ENCODE assay signal across 30 cellular contexts in the genomic region with DNA sequence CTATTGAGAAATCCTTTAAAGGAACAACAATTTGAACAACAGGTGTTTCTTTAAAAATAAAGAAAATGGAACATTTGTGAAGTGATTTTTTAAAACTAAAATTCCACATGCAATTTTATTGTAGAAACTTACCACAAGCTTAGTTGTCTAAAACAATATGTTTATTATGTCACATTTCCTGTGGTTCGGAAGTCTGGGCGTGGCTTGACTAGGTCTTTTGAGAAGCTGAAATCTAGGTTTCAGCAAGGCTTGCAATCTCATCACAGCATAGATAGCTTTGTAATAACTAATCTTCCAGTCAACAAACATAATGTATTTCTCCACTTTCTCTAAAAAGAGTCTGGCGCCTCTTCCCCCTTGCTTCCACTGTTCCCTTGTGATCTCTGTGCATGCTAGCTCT. TPM values are rescaled to one million over a fixed set of nuclear protein-coding genes. Genes with fewer than 3 reads are reported as not detected.
"Had no signal": no experiment of that assay in that cellular context is flagged by ENCODE, and none has a peak within 500 bp of the region (broad histone marks: within the 10 kb centered on the region; RNA-seq: fewer than 3 reads in every experiment).

No MANE protein-coding gene starts in this region.

- H3K36me3 Mint-ChIP-seq: activated naive CD8-positive, alpha-beta T cell treated with anti-CD3 and anti-CD28 coated beads for 36 hours; naive thymus-derived CD4-positive, alpha-beta T cell had no signal

- H3K27ac Mint-ChIP-seq: activated CD8-positive, alpha-beta T cell treated with anti-CD3 and anti-CD28 coated beads for 36 hours; activated naive CD8-positive, alpha-beta T cell treated with anti-CD3 and anti-CD28 coated beads for 36 hours; naive thymus-derived CD4-positive, alpha-beta T cell; progenitor cell of endocrine pancreas; T-helper 1 cell treated with Interleukin-12 subunit alpha and Interleukin-12 subunit beta and Interleukin-4 antibody, amounts not matched to agents 30 μg/mL and 1 μg/mL, for 36 hours had no signal

- H3K36me3 ChIP-seq: adrenal gland, cardiac muscle cell, colonic mucosa, ovary, right lobe of liver, transverse colon had no signal

- H3K9me3 Mint-ChIP-seq: activated CD8-positive, alpha-beta T cell treated with anti-CD3 and anti-CD28 coated beads for 36 hours had no signal

- H3K4me3 ChIP-seq: adrenal gland, body of pancreas, cardiac muscle cell, colonic mucosa, ovary, right lobe of liver, skin epidermis, testis, transverse colon had no signal

- H3K4me1 Mint-ChIP-seq: activated naive CD8-positive, alpha-beta T cell treated with anti-CD3 and anti-CD28 coated beads for 36 hours had no signal

- ATAC-seq: activated CD8-positive, alpha-beta T cell treated with anti-CD3 and anti-CD28 coated beads for 36 hours; body of pancreas; esophagus mucosa; naive thymus-derived CD4-positive, alpha-beta T cell; right lobe of liver; stimulated activated naive CD8-positive, alpha-beta T cell treated with anti-CD3 and anti-CD28 coated beads, Interleukin-15, Interleukin-2, amounts not matched to agents 100 U/mL and 50 U/mL, for 24 hours had no signal

- H3K4me3 Mint-ChIP-seq: activated CD8-positive, alpha-beta T cell treated with anti-CD3 and anti-CD28 coated beads for 36 hours; activated naive CD8-positive, alpha-beta T cell treated with anti-CD3 and anti-CD28 coated beads for 36 hours; naive thymus-derived CD4-positive, alpha-beta T cell; T-helper 1 cell treated with Interleukin-12 subunit alpha and Interleukin-12 subunit beta and Interleukin-4 antibody, amounts not matched to agents 30 μg/mL and 1 μg/mL, for 36 hours had no signal

- H3K4me1 ChIP-seq: adrenal gland, body of pancreas, colonic mucosa, right lobe of liver, testis, transverse colon had no signal

- H3K27me3 ChIP-seq: adrenal gland, body of pancreas, cardiac muscle cell, colonic mucosa, ovary, right lobe of liver, testis, transverse colon had no signal

- H3K27ac ChIP-seq: adrenal gland, body of pancreas, cardiac muscle cell, colonic mucosa, ovary, right lobe of liver, skin epidermis, testis, transverse colon had no signal

- H3K27me3 Mint-ChIP-seq: progenitor cell of endocrine pancreas had no signal

- DNase-seq: activated CD4-positive, alpha-beta T cell treated with anti-CD3 and anti-CD28 coated beads, Interleukin-2, amount 50 U/mL, for 1 hour; activated CD4-positive, CD25-positive, alpha-beta regulatory T cell treated with anti-CD3 and anti-CD28 coated beads, Interleukin-2, amount 50 U/mL, for 72 hours; activated CD8-positive, alpha-beta T cell treated with anti-CD3 and anti-CD28 coated beads for 36 hours; activated naive CD4-positive, alpha-beta T cell; activated naive CD8-positive, alpha-beta T cell treated with anti-CD3 and anti-CD28 coated beads for 36 hours; activated T-cell treated with anti-CD3 and anti-CD28 coated beads, Interleukin-2, amount 50 U/mL, for 48 hours; adrenal gland; aorta; body of pancreas; cerebellar nuclear complex; colonic mucosa; foreskin fibroblast; kidney glomerular epithelial cell; midbrain; naive thymus-derived CD4-positive, alpha-beta T cell; ovary; right lobe of liver; stimulated activated CD4-positive, alpha-beta T cell treated with anti-CD3 and anti-CD28 coated beads, Interleukin-12 subunit alpha, Interleukin-12 subunit beta, amount 100 ng/mL, for 4 hours; stimulated activated CD4-positive, alpha-beta T cell treated with anti-CD3 and anti-CD28 coated beads, Interleukin-4, amount 100 ng/mL, for 1 hour; stimulated activated naive CD8-positive, alpha-beta T cell treated with anti-CD3 and anti-CD28 coated beads, Interleukin-15, Interleukin-2, amounts not matched to agents 100 U/mL and 50 U/mL, for 24 hours; T-helper 9 cell; testis; transverse colon had no signal

- H3K9me3 ChIP-seq: adrenal gland, body of pancreas, colonic mucosa, ovary, right lobe of liver, testis, transverse colon had no signal

RNA-seq across cellular contexts. Expression of a gene that starts 27.0 kb away (rescaled TPM):
- total RNA-seq: activated CD8-positive, alpha-beta T cell treated with anti-CD3 and anti-CD28 coated beads for 36 hours; activated naive CD8-positive, alpha-beta T cell treated with anti-CD3 and anti-CD28 coated beads for 36 hours; progenitor cell of endocrine pancreas; renal cortical epithelial cell had no signal
- polyA plus RNA-seq: cardiac muscle cell, neural cell had no signal
